ENCODE assay signal across 2 cellular contexts in genomic region chr13:75544681-75545333, GRCh38.
A peak's percentile ranks its signal among the peaks of the same experiment; 100 is the strongest.
TF ChIP-seq lines count a peak whose summit lies in the region.

No MANE protein-coding gene starts in this region.

TF ChIP-seq in Ishikawa, 13 proteins besides CTCF, POLR2A, EP300 and RAD21:
- TF ChIP-seq FOXM1 (IDR thresholded peaks at IDR 0.05; ENCODE audit: borderline replicate concordance, low read depth) (no peak), MAX (IDR thresholded peaks at IDR 0.05) (no peak), TCF12 (IDR thresholded peaks at IDR 0.05; ENCODE audit: low read depth) (no peak), ZBTB7A (IDR thresholded peaks at IDR 0.05; ENCODE audit: low read depth) (no peak), REST (IDR thresholded peaks at IDR 0.05; ENCODE audit: low read depth) (no peak), TEAD4 (IDR thresholded peaks at IDR 0.05) (no peak), CEBPB (IDR thresholded peaks at IDR 0.05) (peak; percentile 17; the same call in 1 of the 2 replicates)

TF ChIP-seq in HepG2, 621 proteins besides CTCF, POLR2A, EP300 and RAD21 (continues in another document):
- TF ChIP-seq ZFP36 (IDR thresholded peaks at IDR 0.05; ENCODE audit: borderline replicate concordance, low read depth, low read length, partially characterized antibody) (no peak), IRF9 (CRISPR knock-in tag; IDR thresholded peaks at IDR 0.05; ENCODE audit: borderline replicate concordance) (no peak), GATAD1 (CRISPR knock-in tag; IDR thresholded peaks at IDR 0.05) (no peak), RFXAP (CRISPR knock-in tag; IDR thresholded peaks at IDR 0.05; ENCODE audit: borderline replicate concordance) (no peak), ZNF674 (CRISPR knock-in tag; IDR thresholded peaks at IDR 0.05; ENCODE audit: low read depth) (no peak), ZBTB49 (CRISPR knock-in tag; IDR thresholded peaks at IDR 0.05; ENCODE audit: borderline replicate concordance) (no peak), ARNT2 (CRISPR knock-in tag; IDR thresholded peaks at IDR 0.05; ENCODE audit: low read depth) (no peak), TEAD2 (CRISPR knock-in tag; IDR thresholded peaks at IDR 0.05) (no peak), NFE2 (CRISPR knock-in tag; IDR thresholded peaks at IDR 0.05) (no peak), MLXIP (CRISPR knock-in tag; IDR thresholded peaks at IDR 0.05; ENCODE audit: borderline replicate concordance) (no peak), TBP (CRISPR knock-in tag; IDR thresholded peaks at IDR 0.05) (no peak), MNT (IDR thresholded peaks at IDR 0.05) (no peak), ZNF280B (CRISPR knock-in tag; IDR thresholded peaks at IDR 0.05; ENCODE audit: borderline replicate concordance) (no peak), CBX1 (IDR thresholded peaks at IDR 0.05; ENCODE audit: low read depth) (no peak), TCF7 (IDR thresholded peaks at IDR 0.05; ENCODE audit: low read depth) (no peak), ZBTB20 (CRISPR knock-in tag; IDR thresholded peaks at IDR 0.05; ENCODE audit: borderline replicate concordance, low read depth) (no peak), HMGXB3 (CRISPR knock-in tag; IDR thresholded peaks at IDR 0.05; ENCODE audit: borderline replicate concordance) (no peak), ZMYM2 (CRISPR knock-in tag; IDR thresholded peaks at IDR 0.05) (no peak), ZNF276 (CRISPR knock-in tag; IDR thresholded peaks at IDR 0.05; ENCODE audit: low read depth) (no peak), FUBP1 (CRISPR knock-in tag; IDR thresholded peaks at IDR 0.05; ENCODE audit: borderline replicate concordance) (no peak), TIGD3 (CRISPR knock-in tag; IDR thresholded peaks at IDR 0.05; ENCODE audit: borderline replicate concordance) (no peak), NCOA2 (CRISPR knock-in tag; IDR thresholded peaks at IDR 0.05) (peak; percentile 36; the same call in 1 of the 2 replicates), ZNF101 (CRISPR knock-in tag; IDR thresholded peaks at IDR 0.05; ENCODE audit: borderline replicate concordance, low read depth) (no peak), ARID3A (IDR thresholded peaks at IDR 0.05; ENCODE audit: low read depth, low read length) (no peak), ZNF839 (CRISPR knock-in tag; IDR thresholded peaks at IDR 0.05; ENCODE audit: borderline replicate concordance) (no peak), RARA (CRISPR knock-in tag; IDR thresholded peaks at IDR 0.05) (peak; percentile 91), SP140L (CRISPR knock-in tag; IDR thresholded peaks at IDR 0.05; ENCODE audit: borderline replicate concordance) (no peak)
